ENCODE assay signal across 1 cellular context in the genomic region with DNA sequence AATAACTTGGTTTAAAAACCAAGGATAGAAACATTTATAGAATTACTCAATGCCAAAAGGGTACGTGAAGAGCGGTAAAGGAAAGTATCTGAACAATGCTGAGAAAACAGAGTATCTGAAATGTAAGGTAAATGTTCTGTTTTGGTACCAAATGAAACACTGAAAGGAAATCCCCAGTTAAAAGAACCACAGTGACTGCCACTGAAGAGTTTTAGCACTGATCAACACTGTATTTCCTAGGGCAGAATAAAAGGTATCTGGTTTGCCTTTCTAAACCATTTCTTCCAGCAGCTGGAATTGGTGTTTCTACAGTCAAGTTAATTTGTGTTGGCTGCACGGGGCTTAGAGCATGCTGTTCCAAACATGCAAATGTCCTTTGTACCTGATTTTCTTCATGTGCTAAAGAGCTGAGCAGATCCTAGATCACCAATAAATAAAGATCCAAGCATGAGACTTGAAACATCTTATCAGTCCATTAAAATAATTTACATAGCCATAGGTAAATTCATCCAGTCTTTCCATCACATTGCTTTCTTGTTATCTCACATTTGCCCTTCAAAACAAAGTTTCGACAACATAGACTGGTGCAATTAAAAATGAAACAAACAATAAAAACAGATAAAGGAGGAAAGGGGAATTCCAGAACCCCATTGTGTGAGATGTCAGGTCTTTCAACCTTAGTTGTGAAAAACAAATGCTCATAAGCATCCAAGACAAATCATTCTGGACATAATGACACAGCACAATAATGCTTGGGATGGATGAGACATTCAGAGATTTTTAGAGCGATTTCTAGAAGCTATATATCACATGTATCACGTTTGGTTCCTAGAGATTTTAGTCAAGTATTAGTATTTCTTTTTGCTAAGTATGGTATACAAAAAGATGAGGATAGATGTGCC.
TF ChIP-seq lines count a peak whose summit lies in the region.

No MANE protein-coding gene starts in this region.

TF ChIP-seq in GM23338, 12 proteins besides CTCF, POLR2A, EP300 and RAD21 (continued from another document):
- TF ChIP-seq, protein P1, sequence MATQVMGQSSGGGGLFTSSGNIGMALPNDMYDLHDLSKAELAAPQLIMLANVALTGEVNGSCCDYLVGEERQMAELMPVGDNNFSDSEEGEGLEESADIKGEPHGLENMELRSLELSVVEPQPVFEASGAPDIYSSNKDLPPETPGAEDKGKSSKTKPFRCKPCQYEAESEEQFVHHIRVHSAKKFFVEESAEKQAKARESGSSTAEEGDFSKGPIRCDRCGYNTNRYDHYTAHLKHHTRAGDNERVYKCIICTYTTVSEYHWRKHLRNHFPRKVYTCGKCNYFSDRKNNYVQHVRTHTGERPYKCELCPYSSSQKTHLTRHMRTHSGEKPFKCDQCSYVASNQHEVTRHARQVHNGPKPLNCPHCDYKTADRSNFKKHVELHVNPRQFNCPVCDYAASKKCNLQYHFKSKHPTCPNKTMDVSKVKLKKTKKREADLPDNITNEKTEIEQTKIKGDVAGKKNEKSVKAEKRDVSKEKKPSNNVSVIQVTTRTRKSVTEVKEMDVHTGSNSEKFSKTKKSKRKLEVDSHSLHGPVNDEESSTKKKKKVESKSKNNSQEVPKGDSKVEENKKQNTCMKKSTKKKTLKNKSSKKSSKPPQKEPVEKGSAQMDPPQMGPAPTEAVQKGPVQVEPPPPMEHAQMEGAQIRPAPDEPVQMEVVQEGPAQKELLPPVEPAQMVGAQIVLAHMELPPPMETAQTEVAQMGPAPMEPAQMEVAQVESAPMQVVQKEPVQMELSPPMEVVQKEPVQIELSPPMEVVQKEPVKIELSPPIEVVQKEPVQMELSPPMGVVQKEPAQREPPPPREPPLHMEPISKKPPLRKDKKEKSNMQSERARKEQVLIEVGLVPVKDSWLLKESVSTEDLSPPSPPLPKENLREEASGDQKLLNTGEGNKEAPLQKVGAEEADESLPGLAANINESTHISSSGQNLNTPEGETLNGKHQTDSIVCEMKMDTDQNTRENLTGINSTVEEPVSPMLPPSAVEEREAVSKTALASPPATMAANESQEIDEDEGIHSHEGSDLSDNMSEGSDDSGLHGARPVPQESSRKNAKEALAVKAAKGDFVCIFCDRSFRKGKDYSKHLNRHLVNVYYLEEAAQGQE (IDR thresholded peaks at IDR 0.05; ENCODE audit: unreplicated experiment): no peak
- no peak for TF ChIP-seq ZNF331 (CRISPR knock-in tag; IDR thresholded peaks at IDR 0.05; ENCODE audit: low read depth)
